Comparison of ENCODE assay signal across 10 cellular contexts in the genomic region with DNA sequence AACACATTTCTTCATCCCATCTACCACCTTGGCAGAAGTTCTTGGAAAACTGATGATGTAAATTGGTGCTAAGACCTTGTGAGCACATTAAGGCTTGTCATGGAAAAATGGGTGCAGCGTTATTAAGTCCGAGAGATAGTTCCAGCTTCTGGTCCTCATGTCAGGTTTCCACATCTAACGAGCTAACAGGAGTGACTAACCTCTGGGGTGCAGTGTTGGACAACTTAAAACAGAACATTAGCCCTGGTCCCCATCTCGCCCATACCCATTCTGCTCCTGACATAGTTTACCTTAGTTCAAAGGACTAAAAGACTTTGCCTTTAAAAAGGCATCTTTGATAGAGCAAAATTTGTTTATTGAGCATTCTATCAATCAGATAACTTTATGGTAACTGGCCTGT.
DNase-seq lines count a peak whose midpoint lies in the region; ATAC-seq and TF ChIP-seq lines count a peak whose summit lies in the region.
"Had no signal": no experiment of that assay in that cellular context is flagged by ENCODE, and none has a peak within 500 bp of the region (broad histone marks: within the 10 kb centered on the region; RNA-seq: fewer than 3 reads in every experiment).

No MANE protein-coding gene starts in this region.

- dilution Hi-C loops in IMR-90 (cut with HindIII; ENCODE audit: low sequenced_read_pairs, unreplicated experiment): no loop called here

- H4K91ac ChIP-seq in IMR-90 (ENCODE audit: insufficient read depth, low read depth, low read length): no peak overlapping the region

- peaks cover 24% of the 10 kb centered on the region for H3K27me3 ChIP-seq in IMR-90 (ENCODE audit: control insufficient read depth, insufficient read depth, low read length)
- H3K27me3 ChIP-seq in WERI-Rb-1 (ENCODE audit: insufficient read depth, low read depth, severe bottlenecking): no peaks in the 10 kb centered on the region

- POLR2A ChIA-PET in IMR-90 (lab: Charles Lee; ENCODE audit: unreplicated experiment): no interaction called here

- H3K27ac ChIP-seq in IMR-90 (ENCODE audit: insufficient read depth, low read length) (no peak overlapping the region), WERI-Rb-1 (no peak overlapping the region)

- no peak overlapping the region for H3K9ac ChIP-seq in IMR-90 (ENCODE audit: low read depth, low read length)

- no peak overlapping the region for H3K14ac ChIP-seq in IMR-90 (replicated peaks; ENCODE audit: low read depth, low read length)

- H2BK5ac ChIP-seq in IMR-90 (ENCODE audit: low read depth, low read length, poor library complexity, severe bottlenecking): no peak overlapping the region

- H3K4me1 ChIP-seq in IMR-90 (ENCODE audit: control insufficient read depth, insufficient read depth, low read length): no peaks in the 10 kb centered on the region

- no peak for TF ChIP-seq POLR2A in IMR-90 (IDR thresholded peaks at IDR 0.05; ENCODE audit: low read depth, low read length)

- BruUV-seq in IMR-90 (replicated peaks; lab: Mats Ljungman, UMichigan): no TSS peak

- ATAC-seq in IMR-90 (ENCODE audit: low read depth): peak; percentile 75
- no peak for ATAC-seq in HG02610 (IDR thresholded peaks at IDR 0.05; ENCODE audit: unreplicated experiment)

- H2AK9ac ChIP-seq in IMR-90 (replicated peaks; ENCODE audit: low read depth, low read length, poor library complexity): no peak overlapping the region

- H4K20me1 ChIP-seq in IMR-90 (ENCODE audit: insufficient read depth, low read length): no peaks in the 10 kb centered on the region

- CTCF ChIA-PET in IMR-90 (lab: Yijun Ruan, JAX): no interaction called here

- H3K4me3 ChIP-seq in IMR-90 (ENCODE audit: insufficient read depth, low read depth, low read length) (no peak overlapping the region), WERI-Rb-1 (ENCODE audit: low read depth, low read length) (no peak overlapping the region)

- intact Hi-C loops in IMR-90 (cut with micrococcal nuclease): no loop called here

- no peak overlapping the region for H3K18ac ChIP-seq in IMR-90 (ENCODE audit: low read depth, low read length)

- no peak overlapping the region for H3K4me3 Mint-ChIP-seq in glutamatergic neuron (ENCODE audit: unreplicated experiment)
- H3K4me3 Mint-ChIP-seq: activated naive CD4-positive, alpha-beta T cell treated with anti-CD3 and anti-CD28 coated beads, Interleukin-2, amount 50 U/mL, for 24 hours had no signal

- H3K4me2 ChIP-seq in IMR-90 (ENCODE audit: low read depth, low read length): no peak overlapping the region

- no peak overlapping the region for H3K27ac Mint-ChIP-seq in glutamatergic neuron (ENCODE audit: unreplicated experiment)
- H3K27ac Mint-ChIP-seq: activated naive CD4-positive, alpha-beta T cell treated with anti-CD3 and anti-CD28 coated beads, Interleukin-2, amount 50 U/mL, for 24 hours had no signal

- peak; percentile 78 for DNase-seq in DMS 273 (lab: John Stamatoyannopoulos, UW; ENCODE audit: unreplicated experiment)
- DNase-seq in IMR-90: peak; percentile 36
- peak; percentile 45 for DNase-seq in WERI-Rb-1
- peak; percentile 12 for DNase-seq in medulla oblongata (ENCODE audit: extremely low spot score)
- DNase-seq in glutamatergic neuron: no peak
- no peak for DNase-seq in UCSD-AML1 (lab: John Stamatoyannopoulos, UW; ENCODE audit: unreplicated experiment)
- no peak for DNase-seq in SHP77 treated with DMSO at 0.1 percent for 48 hours (lab: John Stamatoyannopoulos, UW)
- DNase-seq: NCI-H1436 treated with DMSO at 0.1 percent for 48 hours had no signal

- peaks cover 12% of the 10 kb centered on the region for H3K4me1 Mint-ChIP-seq in glutamatergic neuron (ENCODE audit: low read depth, unreplicated experiment)
- H3K4me1 Mint-ChIP-seq: activated naive CD4-positive, alpha-beta T cell treated with anti-CD3 and anti-CD28 coated beads, Interleukin-2, amount 50 U/mL, for 24 hours had no signal

- H4K8ac ChIP-seq in IMR-90 (ENCODE audit: low read depth in 2 of 2, low read length in 2 of 2): no peak overlapping the region

- TF ChIP-seq CTCF in IMR-90 (conservative IDR thresholded peaks at IDR 0.05; ENCODE audit: low read depth, low read length): peak; percentile 23; the same call in 1 of the 2 replicates
- TF ChIP-seq CTCF in WERI-Rb-1 (IDR thresholded peaks at IDR 0.05; ENCODE audit: low read depth, low read length): peak; percentile 52
- no peak for TF ChIP-seq CTCF in glutamatergic neuron (IDR thresholded peaks at IDR 0.05; ENCODE audit: partially characterized antibody, unreplicated experiment)

- H4K5ac ChIP-seq in IMR-90 (ENCODE audit: low read depth, low read length): no peak overlapping the region

- no peak overlapping the region for H3K56ac ChIP-seq in IMR-90 (ENCODE audit: extremely low read depth, insufficient read depth, low read length)

- peak; percentile 34; the same call in 1 of the 2 replicates for TF ChIP-seq RAD21 in IMR-90 (IDR thresholded peaks at IDR 0.05; ENCODE audit: low read length)

- no peaks in the 10 kb centered on the region for H3K36me3 Mint-ChIP-seq in glutamatergic neuron (ENCODE audit: unreplicated experiment)
- H3K36me3 Mint-ChIP-seq: activated naive CD4-positive, alpha-beta T cell treated with anti-CD3 and anti-CD28 coated beads, Interleukin-2, amount 50 U/mL, for 24 hours had no signal

- H3K9me3 Mint-ChIP-seq in glutamatergic neuron (ENCODE audit: unreplicated experiment): peaks cover 3% of the 10 kb centered on the region
- H3K9me3 Mint-ChIP-seq: activated naive CD4-positive, alpha-beta T cell treated with anti-CD3 and anti-CD28 coated beads, Interleukin-2, amount 50 U/mL, for 24 hours had no signal

- H3K4ac ChIP-seq in IMR-90 (ENCODE audit: low read depth, low read length): no peak overlapping the region

- 20% methylated on average over 1 of the region's 4 CpGs; no CpG with 5 or more reads in 1 of the 2 experiments for WGBS in IMR-90 (ENCODE audit: extremely low coverage in 2 of 2, insufficient read length in 1 of 2), 2 experiments

- no peaks in the 10 kb centered on the region for H3K36me3 ChIP-seq in IMR-90 (ENCODE audit: control insufficient read depth, insufficient read depth, low read length)
- H3K36me3 ChIP-seq in WERI-Rb-1: no peaks in the 10 kb centered on the region

- no peak overlapping the region for H2AFZ ChIP-seq in IMR-90 (replicated peaks; ENCODE audit: low read length, poor library complexity)

- H2BK20ac ChIP-seq in IMR-90 (ENCODE audit: low read depth, low read length): no peak overlapping the region

- no peaks in the 10 kb centered on the region for H3K79me1 ChIP-seq in IMR-90 (ENCODE audit: low read depth in 1 of 2, low read length in 2 of 2)

- in situ Hi-C loops in IMR-90 (cut with MboI; ENCODE audit: low sequenced_read_pairs): no loop called here

- H2AK5ac ChIP-seq in IMR-90 (ENCODE audit: low read depth, low read length): no peak overlapping the region

- H2BK120ac ChIP-seq in IMR-90 (ENCODE audit: low read depth, low read length): no peak overlapping the region

- H3K23ac ChIP-seq in IMR-90 (ENCODE audit: low read depth, low read length): no peak overlapping the region

- no peaks in the 10 kb centered on the region for H3K27me3 Mint-ChIP-seq in glutamatergic neuron (ENCODE audit: unreplicated experiment)
- H3K27me3 Mint-ChIP-seq: activated naive CD4-positive, alpha-beta T cell treated with anti-CD3 and anti-CD28 coated beads, Interleukin-2, amount 50 U/mL, for 24 hours had no signal

- H3K9me1 ChIP-seq in IMR-90 (ENCODE audit: insufficient read depth, low read length): no peaks in the 10 kb centered on the region; the same call in 1 of the 2 replicates

- H2BK15ac ChIP-seq in IMR-90 (ENCODE audit: low read depth, low read length): no peak overlapping the region

- H3K9me3 ChIP-seq in IMR-90 (ENCODE audit: control insufficient read depth, insufficient read depth, low read length) (no peaks in the 10 kb centered on the region), WERI-Rb-1 (ENCODE audit: severe bottlenecking) (no peaks in the 10 kb centered on the region)

TF ChIP-seq in IMR-90, 13 proteins besides CTCF, POLR2A, EP300 and RAD21:
- TF ChIP-seq RFX5 (IDR thresholded peaks at IDR 0.05; ENCODE audit: low read depth, low read length) (no peak), MAZ (IDR thresholded peaks at IDR 0.05; ENCODE audit: borderline replicate concordance, low read depth, low read length) (no peak), MXI1 (IDR thresholded peaks at IDR 0.05; ENCODE audit: borderline replicate concordance, low read depth, low read length) (no peak), RCOR1 (IDR thresholded peaks at IDR 0.05; ENCODE audit: insufficient replicate concordance, low read length) (no peak), SMC3 (IDR thresholded peaks at IDR 0.05; ENCODE audit: low read depth, low read length) (no peak), BHLHE40 (IDR thresholded peaks at IDR 0.05; ENCODE audit: low read depth, low read length) (no peak), MAFK (IDR thresholded peaks at IDR 0.05; ENCODE audit: low read depth, low read length) (no peak), NFE2L2 (IDR thresholded peaks at IDR 0.05; ENCODE audit: low read depth, low read length) (no peak), CHD1 (IDR thresholded peaks at IDR 0.05; ENCODE audit: low read depth, low read length) (no peak), CEBPB (IDR thresholded peaks at IDR 0.05; ENCODE audit: low read depth, low read length) (no peak), FOS (IDR thresholded peaks at IDR 0.05; ENCODE audit: low read depth, low read length) (no peak)
- TF ChIP-seq, protein P1, sequence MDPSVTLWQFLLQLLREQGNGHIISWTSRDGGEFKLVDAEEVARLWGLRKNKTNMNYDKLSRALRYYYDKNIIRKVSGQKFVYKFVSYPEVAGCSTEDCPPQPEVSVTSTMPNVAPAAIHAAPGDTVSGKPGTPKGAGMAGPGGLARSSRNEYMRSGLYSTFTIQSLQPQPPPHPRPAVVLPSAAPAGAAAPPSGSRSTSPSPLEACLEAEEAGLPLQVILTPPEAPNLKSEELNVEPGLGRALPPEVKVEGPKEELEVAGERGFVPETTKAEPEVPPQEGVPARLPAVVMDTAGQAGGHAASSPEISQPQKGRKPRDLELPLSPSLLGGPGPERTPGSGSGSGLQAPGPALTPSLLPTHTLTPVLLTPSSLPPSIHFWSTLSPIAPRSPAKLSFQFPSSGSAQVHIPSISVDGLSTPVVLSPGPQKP (IDR thresholded peaks at IDR 0.05; ENCODE audit: borderline replicate concordance, low read depth, low read length): no peak
- TF ChIP-seq, protein P2, sequence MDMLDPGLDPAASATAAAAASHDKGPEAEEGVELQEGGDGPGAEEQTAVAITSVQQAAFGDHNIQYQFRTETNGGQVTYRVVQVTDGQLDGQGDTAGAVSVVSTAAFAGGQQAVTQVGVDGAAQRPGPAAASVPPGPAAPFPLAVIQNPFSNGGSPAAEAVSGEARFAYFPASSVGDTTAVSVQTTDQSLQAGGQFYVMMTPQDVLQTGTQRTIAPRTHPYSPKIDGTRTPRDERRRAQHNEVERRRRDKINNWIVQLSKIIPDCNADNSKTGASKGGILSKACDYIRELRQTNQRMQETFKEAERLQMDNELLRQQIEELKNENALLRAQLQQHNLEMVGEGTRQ (IDR thresholded peaks at IDR 0.05; ENCODE audit: low read depth, low read length): no peak
TF ChIP-seq in IMR-90: peak in this region for 0.

Comparison
In these comparisons a context has a peak if more than half of its experiments do, and no peak if none do; other contexts are left out.
1. DNase-seq: peak in DMS 273 (single experiment), IMR-90 (single experiment), WERI-Rb-1 (single experiment) and medulla oblongata (single experiment); none in glutamatergic neuron (single experiment), UCSD-AML1 (single experiment) and SHP77 treated with DMSO at 0.1 percent for 48 hours (single experiment).